In genomic region chr15:95247068-95247984, GRCh38 we compare ENCODE assay signal across 12 cellular contexts.
DNase-seq lines count a peak whose midpoint lies in the region; ATAC-seq and TF ChIP-seq lines count a peak whose summit lies in the region.
"Had no signal": no experiment of that assay in that cellular context is flagged by ENCODE, and none has a peak within 500 bp of the region (broad histone marks: within the 10 kb centered on the region; RNA-seq: fewer than 3 reads in every experiment).

No MANE protein-coding gene starts in this region.

- H3K4me1 Mint-ChIP-seq in Calu3 (ENCODE audit: low read depth, unreplicated experiment), result peaks cover 28% of the 10 kb centered on the region
- H3K4me1 Mint-ChIP-seq: central memory CD8-positive, alpha-beta T cell had no signal

- H3K4me3 Mint-ChIP-seq in Calu3 (ENCODE audit: low read depth, unreplicated experiment), result peak overlapping the region; percentile 43
- H3K4me3 Mint-ChIP-seq: activated CD8-positive, alpha-beta T cell treated with anti-CD3 and anti-CD28 coated beads, Interleukin-2, amount 10 ng/mL, durations not matched to agents 7 days and 5 days; central memory CD8-positive, alpha-beta T cell had no signal

- no peak overlapping the region for H4K91ac ChIP-seq in trophoblast cell (ENCODE audit: low read depth, low read length)

- H3K27me3 ChIP-seq in trophoblast cell (ENCODE audit: insufficient read depth, low read length), result no peaks in the 10 kb centered on the region

- H3K79me2 ChIP-seq in trophoblast cell (ENCODE audit: control insufficient read depth, insufficient read depth, low read length, poor library complexity), result no peaks in the 10 kb centered on the region
- H3K79me2 ChIP-seq: parathyroid adenoma had no signal

- H3K4ac ChIP-seq in trophoblast cell (ENCODE audit: low read depth, low read length), result no peak overlapping the region

- CTCF ChIA-PET in Calu3 (lab: Charles Lee), result interaction anchor here (0.6 to 1.2 kb wide), 3 partner anchors 222 to 1647 kb away, joined by 3 to 12 read pairs (median 3); no protein-coding TSS in a partner anchor

- no peak overlapping the region for H2BK120ac ChIP-seq in trophoblast cell (ENCODE audit: insufficient read depth, low read length, poor library complexity)

- H3K79me1 ChIP-seq in trophoblast cell (ENCODE audit: low read length), result peaks cover 3% of the 10 kb centered on the region

- no peak overlapping the region for H2AFZ ChIP-seq in trophoblast cell (ENCODE audit: insufficient read depth, low read length, poor library complexity)
- H2AFZ ChIP-seq: parathyroid adenoma had no signal

- no peaks in the 10 kb centered on the region for H3K36me3 ChIP-seq in trophoblast cell (ENCODE audit: control insufficient read depth in 1 of 2, insufficient read depth in 2 of 2, low read length in 2 of 2)

- H3K23ac ChIP-seq in trophoblast cell (ENCODE audit: low read length), result no peak overlapping the region

- peaks cover 7% of the 10 kb centered on the region for H3K9me3 Mint-ChIP-seq in Calu3 (ENCODE audit: low read depth, unreplicated experiment)
- H3K9me3 Mint-ChIP-seq: central memory CD8-positive, alpha-beta T cell had no signal

- H3K36me3 Mint-ChIP-seq in Calu3 (ENCODE audit: insufficient read depth, unreplicated experiment), result peaks cover 8% of the 10 kb centered on the region

- TF ChIP-seq CTCF in Calu3 (IDR thresholded peaks at IDR 0.05; ENCODE audit: unreplicated experiment) (no peak), epithelial cell of esophagus (IDR thresholded peaks at IDR 0.05; ENCODE audit: insufficient read depth, low read depth, low read length, missing control alignments) (no peak)

- H4K8ac ChIP-seq in trophoblast cell (ENCODE audit: low read depth, low read length), result no peak overlapping the region

- H4K12ac ChIP-seq in trophoblast cell (ENCODE audit: low read depth, low read length), result no peak overlapping the region

- H3K4me3 ChIP-seq in epithelial cell of esophagus (ENCODE audit: low read length) (no peak overlapping the region), trophoblast cell (ENCODE audit: low read depth, low read length) (no peak overlapping the region)

- no TSS peak for BruUV-seq in Calu3 (replicated peaks; lab: Mats Ljungman, UMichigan)

- no peaks in the 10 kb centered on the region for H3K27me3 Mint-ChIP-seq in Calu3 (ENCODE audit: unreplicated experiment)

- no peak overlapping the region for H3K27ac ChIP-seq in trophoblast cell (ENCODE audit: low read depth, low read length)
- H3K27ac ChIP-seq: parathyroid adenoma had no signal

- H3K18ac ChIP-seq in trophoblast cell (ENCODE audit: low read length), result no peak overlapping the region

- H2BK5ac ChIP-seq in trophoblast cell (ENCODE audit: low read depth, low read length, poor library complexity), result no peak overlapping the region

- peak; percentile 73 for DNase-seq in Calu3
- DNase-seq in OCI-M1 (lab: John Stamatoyannopoulos, UW), result peak; percentile 30
- DNase-seq in epithelial cell of esophagus (ENCODE audit: low read depth), result peak; percentile 100
- peak; percentile 96 to 97 for DNase-seq in trophoblast cell
- DNase-seq in activated effector memory CD4-positive, alpha-beta T cell treated with Interleukin-2 at 50 U/mL for 16 hours, result no peak
- DNase-seq in NCI-H345 (lab: John Stamatoyannopoulos, UW), result no peak
- no peak for DNase-seq in NCI-H1930 (lab: John Stamatoyannopoulos, UW)
- DNase-seq: activated CD8-positive, alpha-beta T cell treated with anti-CD3 and anti-CD28 coated beads, Interleukin-2, amount 10 ng/mL, durations not matched to agents 7 days and 5 days; NCI-H1092 had no signal

- WGBS in trophoblast cell (ENCODE audit: extremely low coverage, insufficient coverage, insufficient read length), result no CpG with 5 or more reads among the region's 12 CpGs

- H3K9me3 ChIP-seq in trophoblast cell (ENCODE audit: insufficient read depth, low read depth, low read length), result no peaks in the 10 kb centered on the region

- peak overlapping the region; percentile 91 for H3K27ac Mint-ChIP-seq in Calu3 (ENCODE audit: unreplicated experiment)
- H3K27ac Mint-ChIP-seq: activated CD8-positive, alpha-beta T cell treated with anti-CD3 and anti-CD28 coated beads, Interleukin-2, amount 10 ng/mL, durations not matched to agents 7 days and 5 days had no signal

- no peak for ATAC-seq in HG03354 (IDR thresholded peaks at IDR 0.05; ENCODE audit: poor library complexity, severe bottlenecking, unreplicated experiment)
- ATAC-seq: activated CD8-positive, alpha-beta T cell treated with anti-CD3 and anti-CD28 coated beads, Interleukin-2, amount 10 ng/mL, durations not matched to agents 7 days and 5 days had no signal

- no peak overlapping the region for H3K14ac ChIP-seq in trophoblast cell (ENCODE audit: low read length)

- intact Hi-C loops in Calu3 (cut with micrococcal nuclease; ENCODE audit: unreplicated experiment), result loop anchor here (5.0 kb wide), 1 partner anchor 50 kb away; no protein-coding TSS in a partner anchor

- H2AK5ac ChIP-seq in trophoblast cell (ENCODE audit: low read length), result no peak overlapping the region

- H3K4me2 ChIP-seq in trophoblast cell (ENCODE audit: low read length), result no peak overlapping the region

- H3K4me1 ChIP-seq in trophoblast cell (ENCODE audit: control insufficient read depth in 1 of 2, insufficient read depth in 2 of 2, low read length in 2 of 2), result no peaks in the 10 kb centered on the region
- H3K4me1 ChIP-seq: parathyroid adenoma had no signal

- H3K9ac ChIP-seq in trophoblast cell (ENCODE audit: low read length), result no peak overlapping the region
- H3K9ac ChIP-seq: parathyroid adenoma had no signal

- H2BK12ac ChIP-seq in trophoblast cell (ENCODE audit: low read length), result no peak overlapping the region

Comparison
In these comparisons a context has a peak if more than half of its experiments do, and no peak if none do; other contexts are left out.
1. DNase-seq: peak in Calu3 (single experiment), OCI-M1 (single experiment), epithelial cell of esophagus (single experiment) and trophoblast cell (2 of 2); none in activated effector memory CD4-positive, alpha-beta T cell treated with Interleukin-2 at 50 U/mL for 16 hours (single experiment), NCI-H345 (single experiment) and NCI-H1930 (0 of 2).